In the genomic region with DNA sequence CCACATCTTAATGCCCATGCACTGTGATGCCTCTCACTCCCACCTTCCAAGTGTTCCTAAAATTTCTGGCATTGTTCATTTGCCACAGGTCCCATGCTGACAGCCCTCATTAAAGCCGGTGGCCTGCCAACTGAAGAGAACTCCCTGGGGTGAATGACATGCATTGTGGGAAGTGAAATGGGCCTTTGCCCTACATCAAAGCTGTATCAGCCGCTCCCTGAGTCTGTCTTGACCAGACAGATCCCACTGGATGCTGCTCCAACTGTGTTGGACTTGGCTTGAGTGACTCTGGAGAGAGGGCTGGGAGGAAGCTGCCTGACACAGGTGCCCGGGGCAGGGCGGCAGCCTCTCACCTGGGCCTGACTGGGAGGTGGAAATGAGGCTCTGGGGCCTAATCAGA, we compare ENCODE assay signal across 21 cellular contexts. TPM values are rescaled to one million over a fixed set of nuclear protein-coding genes. Genes with fewer than 3 reads are reported as not detected.
DNase-seq lines count a peak whose midpoint lies in the region; ATAC-seq and TF ChIP-seq lines count a peak whose summit lies in the region.
"Had no signal": no experiment of that assay in that cellular context is flagged by ENCODE, and none has a peak within 500 bp of the region (broad histone marks: within the 10 kb centered on the region; RNA-seq: fewer than 3 reads in every experiment).

No MANE protein-coding gene starts in this region.

- no peaks in the 10 kb centered on the region for H3K9me3 Mint-ChIP-seq in activated naive CD4-positive, alpha-beta T cell treated with anti-CD3 and anti-CD28 coated beads, Interleukin-2, amount 50 U/mL, for 72 hours

- no peak overlapping the region for H3K27ac ChIP-seq in right lobe of liver
- H3K27ac ChIP-seq: 22Rv1; BLaER1 treated with 17β-estradiol and CSF1 and Interleukin-3, amounts not matched to agents 10 nM and 100 nM had no signal

- no peak for ATAC-seq in activated naive CD4-positive, alpha-beta T cell treated with anti-CD3 and anti-CD28 coated beads, Interleukin-2, amount 50 U/mL, for 72 hours
- ATAC-seq in right lobe of liver (peak; percentile 31 to 89 (median 69)), GM19395 (IDR thresholded peaks at IDR 0.05; ENCODE audit: unreplicated experiment) (no peak), mucosa of descending colon (no peak)
- ATAC-seq: CD8-positive, alpha-beta T cell; GM12878; HCT116; K562 had no signal

- intact Hi-C loops in right lobe of liver (cut with DNase I) (no loop called here), mucosa of descending colon (cut with DNase I, micrococcal nuclease) (no loop called here)

- peak overlapping the region; percentile 6 to 86 for H3K27ac Mint-ChIP-seq in activated naive CD4-positive, alpha-beta T cell treated with anti-CD3 and anti-CD28 coated beads, Interleukin-2, amount 50 U/mL, for 72 hours
- H3K27ac Mint-ChIP-seq: CD8-positive, alpha-beta T cell had no signal

- H3K4me1 ChIP-seq in right lobe of liver (no peaks in the 10 kb centered on the region), mucosa of descending colon (ENCODE audit: low read depth) (no peaks in the 10 kb centered on the region)

- DNase-seq in activated naive CD4-positive, alpha-beta T cell treated with anti-CD3 and anti-CD28 coated beads, Interleukin-2, amount 50 U/mL, for 72 hours (ENCODE audit: low spot score in 2 of 2) = no peak
- DNase-seq in activated naive CD4-positive, alpha-beta T cell (lab: John Stamatoyannopoulos, UW) = no peak
- DNase-seq in cerebellum (ENCODE audit: low spot score) (peak; percentile 20), right lobe of liver (peak in 1 of 3 donors; percentile 60), amygdala (lab: John Stamatoyannopoulos, UW) (no peak), mucosa of descending colon (no peak), LoVo (ENCODE audit: low spot score) (no peak)
- DNase-seq: Calu3; CD8-positive, alpha-beta T cell; DMS79 treated with DMSO at 0.1 percent for 48 hours; GOT3; H7; IMR-90 had no signal

- no peaks in the 10 kb centered on the region for H3K27me3 ChIP-seq in right lobe of liver
- H3K27me3 ChIP-seq: BLaER1 treated with 17β-estradiol and CSF1 and Interleukin-3, amounts not matched to agents 10 nM and 100 nM had no signal

- H3K36me3 Mint-ChIP-seq in activated naive CD4-positive, alpha-beta T cell treated with anti-CD3 and anti-CD28 coated beads, Interleukin-2, amount 50 U/mL, for 72 hours = no peaks in the 10 kb centered on the region
- H3K36me3 Mint-ChIP-seq: CD8-positive, alpha-beta T cell had no signal

- TF ChIP-seq CTCF in right lobe of liver (IDR thresholded peaks at IDR 0.05) (no peak), mucosa of descending colon (IDR thresholded peaks at IDR 0.05) (no peak)

- H3K9me3 ChIP-seq in right lobe of liver = no peaks in the 10 kb centered on the region
- H3K9me3 ChIP-seq in mucosa of descending colon = no peaks in the 10 kb centered on the region

- no peaks in the 10 kb centered on the region for H3K36me3 ChIP-seq in right lobe of liver
- H3K36me3 ChIP-seq in mucosa of descending colon (ENCODE audit: low read depth) = no peaks in the 10 kb centered on the region
- H3K36me3 ChIP-seq: BLaER1 treated with 17β-estradiol and CSF1 and Interleukin-3, amounts not matched to agents 10 nM and 100 nM had no signal

- H3K4me3 ChIP-seq in right lobe of liver = no peak overlapping the region
- H3K4me3 ChIP-seq in mucosa of descending colon = no peak overlapping the region
- H3K4me3 ChIP-seq: BLaER1 treated with 17β-estradiol and CSF1 and Interleukin-3, amounts not matched to agents 10 nM and 100 nM; GM12878; K562 had no signal

- no CpG with 5 or more reads among the region's 4 CpGs for WGBS in right lobe of liver (ENCODE audit: insufficient coverage, low coverage, low lambda C conversion rate, missing lambda C conversion rate)

- no peak for TF ChIP-seq POLR2A in right lobe of liver (IDR thresholded peaks at IDR 0.05)

RNA-seq across cellular contexts. Expression of gene SEC14L4, which starts 8.8 kb away (rescaled TPM):
- total RNA-seq in activated naive CD4-positive, alpha-beta T cell treated with anti-CD3 and anti-CD28 coated beads, Interleukin-2, amount 50 U/mL, for 72 hours = under 1 TPM in 1 of 2 donors, not detected in 1; 0.16 TPM
- 0.18 TPM for total RNA-seq in cerebellum
- 10 to 100 TPM in 5 of 6 experiments, 1 to 10 TPM in 1; 9.4 to 27.7 (median 17.9) TPM for total RNA-seq in right lobe of liver
- total RNA-seq in mucosa of descending colon = not detected
- total RNA-seq: A673; CD8-positive, alpha-beta T cell; GM12878; H7; IMR-90; K562 had no signal

RNA-seq across cellular contexts. Expression of gene SEC14L6, which starts 32.3 kb away (rescaled TPM):
- total RNA-seq in activated naive CD4-positive, alpha-beta T cell treated with anti-CD3 and anti-CD28 coated beads, Interleukin-2, amount 50 U/mL, for 72 hours = not detected
- total RNA-seq in cerebellum (2.0 TPM), right lobe of liver (under 1 TPM in 5 of 6 experiments, not detected in 1; 0.06 to 0.39 (median 0.12) TPM), mucosa of descending colon (under 1 TPM in 2 of 3 donors, not detected in 1; 0.26 to 0.47 TPM)
- total RNA-seq: A673; CD8-positive, alpha-beta T cell; GM12878; HT-29; IMR-90 had no signal

RNA-seq across cellular contexts. Expression of gene SEC14L3, which starts 42.4 kb away (rescaled TPM):
- not detected for total RNA-seq in activated naive CD4-positive, alpha-beta T cell treated with anti-CD3 and anti-CD28 coated beads, Interleukin-2, amount 50 U/mL, for 72 hours
- total RNA-seq in cerebellum (not detected), right lobe of liver (1 to 10 TPM in 1 of 6 experiments, under 1 TPM in 3, not detected in 2; 0.31 to 1.1 (median 0.55) TPM), mucosa of descending colon (not detected)
- total RNA-seq: A673; Calu3; CD8-positive, alpha-beta T cell; GM12878; H7; HT-29; IMR-90; K562 had no signal

Comparison
In these comparisons a context has a peak if more than half of its experiments do, and no peak if none do; other contexts are left out.
1. ATAC-seq: peak in right lobe of liver (4 of 4); none in activated naive CD4-positive, alpha-beta T cell treated with anti-CD3 and anti-CD28 coated beads, Interleukin-2, amount 50 U/mL, for 72 hours (0 of 2), GM19395 (single experiment) and mucosa of descending colon (single experiment).